ENCODE assay signal across 10 cellular contexts in genomic region chr6:144653885-144654505, GRCh38.
DNase-seq lines count a peak whose midpoint lies in the region; ATAC-seq, FAIRE-seq and TF ChIP-seq lines count a peak whose summit lies in the region.
"Had no signal": no experiment of that assay in that cellular context is flagged by ENCODE, and none has a peak within 500 bp of the region (broad histone marks: within the 10 kb centered on the region; RNA-seq: fewer than 3 reads in every experiment).

No MANE protein-coding gene starts in this region.

- H3K9ac ChIP-seq in astrocyte (ENCODE audit: low read length) = no peak overlapping the region

- no peaks in the 10 kb centered on the region for H4K20me1 ChIP-seq in astrocyte (ENCODE audit: insufficient read depth, low read length)

- ATAC-seq in GM19351 (IDR thresholded peaks at IDR 0.05; ENCODE audit: unreplicated experiment) (peak; percentile 96), HG03064 (IDR thresholded peaks at IDR 0.05; ENCODE audit: low read depth, unreplicated experiment) (peak; percentile 92)
- ATAC-seq: gastroesophageal sphincter had no signal

- H3K4me3 ChIP-seq in astrocyte (ENCODE audit: insufficient read depth, low read depth, low read length) = no peak overlapping the region
- H3K4me3 ChIP-seq: gastroesophageal sphincter had no signal

- no peak for DNase-seq in Calu3
- peak; percentile 57 for DNase-seq in astrocyte (ENCODE audit: low read depth)
- DNase-seq in NCI-H2081 treated with DMSO at 0.1 percent for 48 hours (lab: John Stamatoyannopoulos, UW) = no peak
- DNase-seq in NCI-H2029 (lab: John Stamatoyannopoulos, UW) = no peak
- DNase-seq in T1000 (lab: John Stamatoyannopoulos, UW) = no peak
- no peak for DNase-seq in NCI-H526 (lab: John Stamatoyannopoulos, UW)
- DNase-seq: NCI-H1694 had no signal

- peaks cover 1% of the 10 kb centered on the region for H3K4me1 ChIP-seq in astrocyte (ENCODE audit: insufficient read depth, low read length)

- no peaks in the 10 kb centered on the region for H3K36me3 Mint-ChIP-seq in Calu3 (ENCODE audit: insufficient read depth, unreplicated experiment)
- H3K36me3 Mint-ChIP-seq in astrocyte (ENCODE audit: low read depth, unreplicated experiment) = no peaks in the 10 kb centered on the region

- no peak for FAIRE-seq in astrocyte (lab: Jason Lieb, UNC)

- H3K9me3 Mint-ChIP-seq in Calu3 (ENCODE audit: low read depth, unreplicated experiment) = no peaks in the 10 kb centered on the region
- H3K9me3 Mint-ChIP-seq in astrocyte (ENCODE audit: unreplicated experiment) = no peaks in the 10 kb centered on the region

- H3K4me3 Mint-ChIP-seq in Calu3 (ENCODE audit: low read depth, unreplicated experiment) = peak overlapping the region; percentile 1
- no peak overlapping the region for H3K4me3 Mint-ChIP-seq in astrocyte (ENCODE audit: unreplicated experiment)

- intact Hi-C loops in Calu3 (cut with micrococcal nuclease; ENCODE audit: unreplicated experiment) = loop anchor here (2.0 to 10.0 kb wide), 2 partner anchors 169 to 281 kb away; no protein-coding TSS in a partner anchor

- no TSS peak for BruUV-seq in Calu3 (replicated peaks; lab: Mats Ljungman, UMichigan)

- H3K9me3 ChIP-seq in astrocyte (ENCODE audit: insufficient read depth, low read depth, low read length) = no peaks in the 10 kb centered on the region
- H3K9me3 ChIP-seq: gastroesophageal sphincter had no signal

- H3K79me2 ChIP-seq in astrocyte (ENCODE audit: insufficient read depth, low read length) = no peaks in the 10 kb centered on the region

- peaks cover 49% of the 10 kb centered on the region for H3K4me1 Mint-ChIP-seq in Calu3 (ENCODE audit: low read depth, unreplicated experiment)
- H3K4me1 Mint-ChIP-seq in astrocyte (ENCODE audit: low read depth, unreplicated experiment) = peaks cover 8% of the 10 kb centered on the region

- H3K27ac Mint-ChIP-seq in Calu3 (ENCODE audit: unreplicated experiment) = no peak overlapping the region
- H3K27ac Mint-ChIP-seq in astrocyte (ENCODE audit: unreplicated experiment) = no peak overlapping the region

- no peak overlapping the region for H3K27ac ChIP-seq in astrocyte (ENCODE audit: low read depth, low read length)

- TF ChIP-seq CTCF in Calu3 (IDR thresholded peaks at IDR 0.05; ENCODE audit: unreplicated experiment) = no peak
- TF ChIP-seq CTCF in astrocyte (IDR thresholded peaks at IDR 0.05; ENCODE audit: insufficient read depth, low read depth, low read length) = no peak

- H2AFZ ChIP-seq in astrocyte (ENCODE audit: low read depth, low read length) = no peak overlapping the region

- H3K27me3 Mint-ChIP-seq in Calu3 (ENCODE audit: unreplicated experiment) = no peaks in the 10 kb centered on the region
- no peaks in the 10 kb centered on the region for H3K27me3 Mint-ChIP-seq in astrocyte (ENCODE audit: low read depth, unreplicated experiment)

- no peaks in the 10 kb centered on the region for H3K27me3 ChIP-seq in astrocyte (ENCODE audit: insufficient read depth, low read length)
- H3K27me3 ChIP-seq: gastroesophageal sphincter had no signal

- H3K4me2 ChIP-seq in astrocyte (ENCODE audit: low read length) = no peak overlapping the region

- no peaks in the 10 kb centered on the region for H3K36me3 ChIP-seq in astrocyte (ENCODE audit: insufficient read depth, low read length)
- H3K36me3 ChIP-seq: gastroesophageal sphincter had no signal

- CTCF ChIA-PET in Calu3 (lab: Charles Lee) = no interaction called here
